Comparison of ENCODE assay signal across 8 cellular contexts in the genomic region with DNA sequence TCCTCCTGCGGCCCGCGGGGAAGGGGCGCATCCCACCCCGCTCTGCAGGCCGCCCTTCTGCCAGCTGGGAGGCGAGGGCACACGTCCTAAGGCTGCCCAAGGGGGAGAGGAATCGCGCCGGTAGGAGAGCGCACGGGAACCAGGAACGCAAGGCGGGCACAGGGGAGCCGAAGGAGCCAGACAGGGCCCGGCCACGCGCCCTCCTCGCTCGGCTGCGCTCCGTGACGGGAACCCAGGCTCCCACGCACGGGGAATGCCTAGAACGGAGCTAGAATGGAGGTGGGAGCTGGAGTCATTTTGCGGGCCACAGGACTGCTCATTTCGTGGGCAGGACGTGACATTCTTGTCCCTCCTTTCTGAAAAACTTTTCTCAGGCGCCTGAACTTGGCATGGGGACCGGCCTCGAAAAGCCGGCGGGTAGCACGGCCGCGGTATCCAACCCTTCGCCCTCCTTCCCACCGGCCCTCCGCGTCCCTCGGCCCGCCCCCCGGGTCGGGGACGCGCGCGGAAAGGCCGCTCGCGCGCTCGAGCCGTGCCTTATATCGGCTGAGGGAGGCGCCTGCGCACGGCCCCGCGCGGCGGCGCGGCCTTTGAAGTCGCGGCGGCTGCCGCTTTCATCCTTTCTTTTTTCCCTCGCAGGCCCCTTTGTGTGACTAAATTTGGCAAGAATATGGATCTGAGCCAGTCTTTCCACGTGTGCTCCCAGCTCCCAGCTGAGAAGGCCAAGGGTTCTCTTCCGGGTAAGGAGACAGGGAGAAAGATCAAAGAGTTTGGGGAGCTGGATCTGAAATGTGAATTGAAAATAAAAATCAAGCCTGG. TPM values are rescaled to one million over a fixed set of nuclear protein-coding genes. Genes with fewer than 3 reads are reported as not detected.
DNase-seq lines count a peak whose midpoint lies in the region; ATAC-seq and TF ChIP-seq lines count a peak whose summit lies in the region.

No MANE protein-coding gene starts in this region.

- H3K9me3 ChIP-seq in AG04450 (ENCODE audit: control insufficient read depth, insufficient read depth, low read length): peaks cover 8% of the 10 kb centered on the region; the same call in 1 of the 2 replicates
- H3K9me3 ChIP-seq in adrenal gland (replicated peaks in 1 of 3): no peaks in the 10 kb centered on the region
- no peaks in the 10 kb centered on the region for H3K9me3 ChIP-seq in iPS DF 6.9 (ENCODE audit: control insufficient read depth, insufficient read depth, low read length)

- no peaks in the 10 kb centered on the region for H3K36me3 ChIP-seq in adrenal gland (replicated peaks in 1 of 2)
- no peaks in the 10 kb centered on the region for H3K36me3 ChIP-seq in iPS DF 6.9 (ENCODE audit: control insufficient read depth, insufficient read depth, low read length)

- POLR2A ChIA-PET in AG04450 (lab: Yijun Ruan, JAX): interaction anchor here (0.6 kb wide), 1 partner anchor 16 kb away, joined by 3 read pairs; no protein-coding TSS in a partner anchor

- ATAC-seq in GM19023 (IDR thresholded peaks at IDR 0.05; ENCODE audit: unreplicated experiment) (peak; percentile 58), HG03439 (IDR thresholded peaks at IDR 0.05; ENCODE audit: unreplicated experiment) (peak; percentile 50), SK-N-SH treated with all-trans-retinoic acid at 6 μM for 48 hours (peak; percentile 51)

- TF ChIP-seq CTCF in AG04450 (IDR thresholded peaks at IDR 0.05; ENCODE audit: low read depth, low read length): no peak
- no peak for TF ChIP-seq CTCF in adrenal gland (IDR thresholded peaks at IDR 0.05)

- 0 to 1% (median 0%) methylated on average over 42 to 73 of the region's 73 CpGs for WGBS in adrenal gland, 4 donors
- no CpG with 5 or more reads among the region's 73 CpGs for WGBS in iPS DF 6.9 (ENCODE audit: insufficient coverage, insufficient read length)

- H3K4me1 ChIP-seq in adrenal gland (replicated peaks in 1 of 2) (peaks cover 6 to 22% of the 10 kb centered on the region in 2 donors), iPS DF 6.9 (ENCODE audit: control insufficient read depth, insufficient read depth, low read length) (peaks cover 2% of the 10 kb centered on the region)

- intact Hi-C loops in adrenal gland (cut with DNase I): no loop called here

- peaks cover 62% of the 10 kb centered on the region for H3K27me3 ChIP-seq in AG04450 (ENCODE audit: control insufficient read depth, insufficient read depth, low read length)
- H3K27me3 ChIP-seq in adrenal gland: peaks cover 18% of the 10 kb centered on the region
- H3K27me3 ChIP-seq in iPS DF 6.9 (ENCODE audit: control insufficient read depth, insufficient read depth, low read length): peaks cover 63% of the 10 kb centered on the region

- peak; percentile 33 to 63 for TF ChIP-seq POLR2A in adrenal gland (IDR thresholded peaks at IDR 0.05)

- H3K27ac ChIP-seq in AG04450 (ENCODE audit: low read depth, low read length) (no peak overlapping the region), adrenal gland (peak overlapping the region in 4 of 5 donors; percentile 63 to 94 (median 80)), iPS DF 6.9 (ENCODE audit: low read length) (no peak overlapping the region)

- H3K4me3 ChIP-seq in AG04450 (ENCODE audit: low read depth, low read length): peak overlapping the region; percentile 57
- H3K4me3 ChIP-seq in adrenal gland: peak overlapping the region in 3 of 4 donors; percentile 18 to 55 (median 39)
- H3K4me3 ChIP-seq in iPS DF 6.9 (ENCODE audit: low read length): peak overlapping the region; percentile 28; the same call in 1 of the 2 replicates
- peak overlapping the region; percentile 52 for H3K4me3 ChIP-seq in skeletal muscle cell (ENCODE audit: low read depth, low read length)

- CTCF ChIA-PET in AG04450 (lab: Charles Lee): no interaction called here

- no peak for DNase-seq in AG04450 (ENCODE audit: low read depth, low spot score)
- DNase-seq in adrenal gland: peak; percentile 70 to 85 (median 79)
- DNase-seq in iPS DF 6.9 (ENCODE audit: low read depth, low spot score): no peak
- DNase-seq in skeletal muscle cell (ENCODE audit: low read depth): no peak
- DNase-seq in DMS114 treated with DMSO at 0.1 percent for 48 hours (lab: John Stamatoyannopoulos, UW; ENCODE audit: unreplicated experiment): no peak

TF ChIP-seq in SK-N-SH treated with all-trans-retinoic acid at 6 μM for 48 hours, 23 proteins besides CTCF, POLR2A, EP300 and RAD21:
- TF ChIP-seq ZC3H10 (CRISPR knock-in tag; IDR thresholded peaks at IDR 0.05): no peak
- TF ChIP-seq, protein P1, sequence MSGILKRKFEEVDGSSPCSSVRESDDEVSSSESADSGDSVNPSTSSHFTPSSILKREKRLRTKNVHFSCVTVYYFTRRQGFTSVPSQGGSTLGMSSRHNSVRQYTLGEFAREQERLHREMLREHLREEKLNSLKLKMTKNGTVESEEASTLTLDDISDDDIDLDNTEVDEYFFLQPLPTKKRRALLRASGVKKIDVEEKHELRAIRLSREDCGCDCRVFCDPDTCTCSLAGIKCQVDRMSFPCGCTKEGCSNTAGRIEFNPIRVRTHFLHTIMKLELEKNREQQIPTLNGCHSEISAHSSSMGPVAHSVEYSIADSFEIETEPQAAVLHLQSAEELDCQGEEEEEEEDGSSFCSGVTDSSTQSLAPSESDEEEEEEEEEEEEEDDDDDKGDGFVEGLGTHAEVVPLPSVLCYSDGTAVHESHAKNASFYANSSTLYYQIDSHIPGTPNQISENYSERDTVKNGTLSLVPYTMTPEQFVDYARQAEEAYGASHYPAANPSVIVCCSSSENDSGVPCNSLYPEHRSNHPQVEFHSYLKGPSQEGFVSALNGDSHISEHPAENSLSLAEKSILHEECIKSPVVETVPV (CRISPR knock-in tag; IDR thresholded peaks at IDR 0.05): no peak
- TF ChIP-seq ZFP3 (CRISPR knock-in tag; IDR thresholded peaks at IDR 0.05): no peak
- TF ChIP-seq, protein P2, sequence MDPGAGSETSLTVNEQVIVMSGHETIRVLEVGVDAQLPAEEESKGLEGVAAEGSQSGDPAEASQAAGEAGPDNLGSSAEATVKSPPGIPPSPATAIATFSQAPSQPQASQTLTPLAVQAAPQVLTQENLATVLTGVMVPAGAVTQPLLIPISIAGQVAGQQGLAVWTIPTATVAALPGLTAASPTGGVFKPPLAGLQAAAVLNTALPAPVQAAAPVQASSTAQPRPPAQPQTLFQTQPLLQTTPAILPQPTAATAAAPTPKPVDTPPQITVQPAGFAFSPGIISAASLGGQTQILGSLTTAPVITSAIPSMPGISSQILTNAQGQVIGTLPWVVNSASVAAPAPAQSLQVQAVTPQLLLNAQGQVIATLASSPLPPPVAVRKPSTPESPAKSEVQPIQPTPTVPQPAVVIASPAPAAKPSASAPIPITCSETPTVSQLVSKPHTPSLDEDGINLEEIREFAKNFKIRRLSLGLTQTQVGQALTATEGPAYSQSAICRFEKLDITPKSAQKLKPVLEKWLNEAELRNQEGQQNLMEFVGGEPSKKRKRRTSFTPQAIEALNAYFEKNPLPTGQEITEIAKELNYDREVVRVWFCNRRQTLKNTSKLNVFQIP (CRISPR knock-in tag; IDR thresholded peaks at IDR 0.05; ENCODE audit: borderline replicate concordance, low read depth): no peak
- no peak for TF ChIP-seq ZNF70 (CRISPR knock-in tag; IDR thresholded peaks at IDR 0.05)
- TF ChIP-seq ZFP30 (CRISPR knock-in tag; IDR thresholded peaks at IDR 0.05): no peak
- TF ChIP-seq, protein P3, sequence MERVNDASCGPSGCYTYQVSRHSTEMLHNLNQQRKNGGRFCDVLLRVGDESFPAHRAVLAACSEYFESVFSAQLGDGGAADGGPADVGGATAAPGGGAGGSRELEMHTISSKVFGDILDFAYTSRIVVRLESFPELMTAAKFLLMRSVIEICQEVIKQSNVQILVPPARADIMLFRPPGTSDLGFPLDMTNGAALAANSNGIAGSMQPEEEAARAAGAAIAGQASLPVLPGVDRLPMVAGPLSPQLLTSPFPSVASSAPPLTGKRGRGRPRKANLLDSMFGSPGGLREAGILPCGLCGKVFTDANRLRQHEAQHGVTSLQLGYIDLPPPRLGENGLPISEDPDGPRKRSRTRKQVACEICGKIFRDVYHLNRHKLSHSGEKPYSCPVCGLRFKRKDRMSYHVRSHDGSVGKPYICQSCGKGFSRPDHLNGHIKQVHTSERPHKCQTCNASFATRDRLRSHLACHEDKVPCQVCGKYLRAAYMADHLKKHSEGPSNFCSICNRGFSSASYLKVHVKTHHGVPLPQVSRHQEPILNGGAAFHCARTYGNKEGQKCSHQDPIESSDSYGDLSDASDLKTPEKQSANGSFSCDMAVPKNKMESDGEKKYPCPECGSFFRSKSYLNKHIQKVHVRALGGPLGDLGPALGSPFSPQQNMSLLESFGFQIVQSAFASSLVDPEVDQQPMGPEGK (CRISPR knock-in tag; IDR thresholded peaks at IDR 0.05; ENCODE audit: borderline replicate concordance): no peak
- TF ChIP-seq PPARA (CRISPR knock-in tag; IDR thresholded peaks at IDR 0.05; ENCODE audit: borderline replicate concordance): no peak
- TF ChIP-seq CSDC2 (CRISPR knock-in tag; IDR thresholded peaks at IDR 0.05): no peak
TF ChIP-seq in SK-N-SH treated with all-trans-retinoic acid at 6 μM for 48 hours: peak in this region for 0.

RNA-seq across cellular contexts. Expression of a gene that starts 4.3 kb away (rescaled TPM):
- polyA plus RNA-seq in AG04450 (2011; rRNA removed): 1.2 TPM in 2 replicates
- polyA minus RNA-seq in AG04450 (2011; rRNA and poly(A)+ RNA removed): 1.8 and 2.4 TPM in 2 replicates
- 10 to 100 TPM in 7 of 8 donors, 1 to 10 TPM in 1; 6.1 to 78.2 (median 33.7) TPM for total RNA-seq in adrenal gland
- 10 to 100 TPM; 24.9 to 70.8 (median 53.4) TPM for polyA plus RNA-seq in adrenal gland

Comparison
In these comparisons a context has a peak if more than half of its experiments do, and no peak if none do; other contexts are left out.
1. DNase-seq: peak in adrenal gland (7 of 7); none in AG04450 (single experiment), iPS DF 6.9 (single experiment), skeletal muscle cell (single experiment) and DMS114 treated with DMSO at 0.1 percent for 48 hours (single experiment).
2. H3K27ac ChIP-seq: peak in adrenal gland (4 of 5); none in AG04450 (single experiment) and iPS DF 6.9 (single experiment).
3. RNA of a gene that starts 4.3 kb away (polyA plus RNA-seq): 24.9 to 70.8 TPM in adrenal gland; 1.2 TPM in AG04450; every median in the first group is over 10 times any median in the second.
4. Peak in every context shown above with its lines, with median percentiles within 50 percentile points of each other: H3K4me3 ChIP-seq and ATAC-seq.